ENCODE assay signal across 8 cellular contexts in genomic region chr6:33289784-33290315, GRCh38. TPM values are rescaled to one million over a fixed set of nuclear protein-coding genes. Genes with fewer than 3 reads are reported as not detected.
DNase-seq lines count a peak whose midpoint lies in the region; ATAC-seq and TF ChIP-seq lines count a peak whose summit lies in the region.

No MANE protein-coding gene starts in this region.

- ATAC-seq in activated CD8-positive, alpha-beta T cell treated with anti-CD3 and anti-CD28 coated beads, Interleukin-2, amount 10 ng/mL, durations not matched to agents 7 days and 5 days, result peak; percentile 21
- no peak for ATAC-seq in sciatic nerve

- H3K4me1 Mint-ChIP-seq in activated CD8-positive, alpha-beta T cell treated with anti-CD3 and anti-CD28 coated beads, Interleukin-2, amount 10 ng/mL, durations not matched to agents 7 days and 5 days (ENCODE audit: low read depth), result peaks cover 46% of the 10 kb centered on the region

- H3K4me2 ChIP-seq in BLaER1 treated with 17β-estradiol and CSF1 and Interleukin-3, amounts not matched to agents 10 nM and 100 nM, result peak overlapping the region; percentile 87 to 100 (median 96)

- H3K27me3 Mint-ChIP-seq in activated CD8-positive, alpha-beta T cell treated with anti-CD3 and anti-CD28 coated beads, Interleukin-2, amount 10 ng/mL, durations not matched to agents 7 days and 5 days (ENCODE audit: low read depth), result no peaks in the 10 kb centered on the region

- H3K4me3 ChIP-seq in BLaER1 treated with 17β-estradiol and CSF1 and Interleukin-3, amounts not matched to agents 10 nM and 100 nM, result peak overlapping the region; percentile 73 to 91 (median 82)
- peak overlapping the region; percentile 79 for H3K4me3 ChIP-seq in HEK293 (ENCODE audit: low read depth, low read length)
- H3K4me3 ChIP-seq in iPS-18c (ENCODE audit: insufficient read depth, low read depth, low read length), result peak overlapping the region; percentile 82
- peak overlapping the region; percentile 86 for H3K4me3 ChIP-seq in suprapubic skin

- no peaks in the 10 kb centered on the region for H3K9me3 Mint-ChIP-seq in activated CD8-positive, alpha-beta T cell treated with anti-CD3 and anti-CD28 coated beads, Interleukin-2, amount 10 ng/mL, durations not matched to agents 7 days and 5 days (ENCODE audit: insufficient read depth)

- TF ChIP-seq EP300 in suprapubic skin (IDR thresholded peaks at IDR 0.05), result no peak

- intact Hi-C loops in sciatic nerve (cut with DNase I), result no loop called here

- peaks cover 27 to 70% (median 39%) of the 10 kb centered on the region in 10 experiments for H3K4me1 ChIP-seq in BLaER1 treated with 17β-estradiol and CSF1 and Interleukin-3, amounts not matched to agents 10 nM and 100 nM
- H3K4me1 ChIP-seq in HEK293 (ENCODE audit: control insufficient read depth, insufficient read depth, low read length) (peaks cover 11% of the 10 kb centered on the region; the same call in 1 of the 2 replicates), suprapubic skin (peaks cover 25% of the 10 kb centered on the region)

- peaks cover 0 to 55% (median 28%) of the 10 kb centered on the region in 11 experiments; a peak in 16 of 22 replicates for H4K20me1 ChIP-seq in BLaER1 treated with 17β-estradiol and CSF1 and Interleukin-3, amounts not matched to agents 10 nM and 100 nM

- POLR2A ChIA-PET in HEK293 (lab: Yijun Ruan, JAX), result interaction anchor here (0.9 to 7.5 kb wide), 11 partner anchors 9 to 319 kb away, joined by 3 to 92 read pairs (median 9); partner anchors contain the start of genes B3GALT4, RGL2, RPS18 and VPS52
- POLR2A ChIA-PET in activated CD8-positive, alpha-beta T cell treated with anti-CD3 and anti-CD28 coated beads, Interleukin-2, amount 10 ng/mL, durations not matched to agents 7 days and 5 days (lab: Charles Lee), result interaction anchor here (0.6 to 3.4 kb wide), 11 partner anchors 8 to 318 kb away, joined by 3 to 50 read pairs (median 7); partner anchors contain the start of genes B3GALT4, CUTA, HLA-DPB1 and RGL2

- H3K36me3 Mint-ChIP-seq in activated CD8-positive, alpha-beta T cell treated with anti-CD3 and anti-CD28 coated beads, Interleukin-2, amount 10 ng/mL, durations not matched to agents 7 days and 5 days (ENCODE audit: low read depth), result peaks cover 61% of the 10 kb centered on the region

- TF ChIP-seq POLR2A in suprapubic skin (IDR thresholded peaks at IDR 0.05), result no peak

- H3K9me3 ChIP-seq in BLaER1 treated with 17β-estradiol and CSF1 and Interleukin-3, amounts not matched to agents 10 nM and 100 nM (replicated peaks in 1 of 11), result no peaks in the 10 kb centered on the region
- H3K9me3 ChIP-seq in HEK293 (ENCODE audit: control insufficient read depth, insufficient read depth, low read depth, low read length) (no peaks in the 10 kb centered on the region), iPS-18c (ENCODE audit: control insufficient read depth, insufficient read depth, low read length) (no peaks in the 10 kb centered on the region), suprapubic skin (no peaks in the 10 kb centered on the region)

- no peak for DNase-seq in activated CD8-positive, alpha-beta T cell treated with anti-CD3 and anti-CD28 coated beads, Interleukin-2, amount 10 ng/mL, durations not matched to agents 7 days and 5 days
- DNase-seq in suprapubic skin (ENCODE audit: low spot score in 2 of 2), result no peak
- DNase-seq in sciatic nerve (ENCODE audit: low spot score), result no peak
- no peak for DNase-seq in NCI-H2171 (lab: John Stamatoyannopoulos, UW)
- DNase-seq in activated CD4-positive, CD25-positive, alpha-beta regulatory T cell treated with anti-CD3 and anti-CD28 coated beads, Interleukin-2, amount 50 U/mL, for 72 hours, result no peak

- H3K4me3 Mint-ChIP-seq in activated CD8-positive, alpha-beta T cell treated with anti-CD3 and anti-CD28 coated beads, Interleukin-2, amount 10 ng/mL, durations not matched to agents 7 days and 5 days, result peak overlapping the region; percentile 97

- CTCF ChIA-PET in HEK293 (lab: Yijun Ruan, JAX), result interaction anchor here (0.6 to 3.6 kb wide), 6 partner anchors 9 to 136 kb away, joined by 3 to 33 read pairs (median 9); partner anchors contain the start of genes B3GALT4, RGL2, RPS18 and VPS52
- CTCF ChIA-PET in activated CD8-positive, alpha-beta T cell treated with anti-CD3 and anti-CD28 coated beads, Interleukin-2, amount 10 ng/mL, durations not matched to agents 7 days and 5 days (lab: Charles Lee), result interaction anchor here (0.8 to 3.3 kb wide), 12 partner anchors 9 to 164 kb away, joined by 3 to 28 read pairs (median 3); partner anchors contain the start of genes B3GALT4, RGL2, RPS18 and VPS52

- peaks cover 69 to 79% (median 73%) of the 10 kb centered on the region in 11 experiments for H3K36me3 ChIP-seq in BLaER1 treated with 17β-estradiol and CSF1 and Interleukin-3, amounts not matched to agents 10 nM and 100 nM
- H3K36me3 ChIP-seq in HEK293 (ENCODE audit: control insufficient read depth in 2 of 2, insufficient read depth in 1 of 2, low read length in 2 of 2) (peaks cover 4 to 70% of the 10 kb centered on the region in 2 experiments), suprapubic skin (peaks cover 64% of the 10 kb centered on the region)

- peak overlapping the region; percentile 81 to 90 (median 86) for H3K9ac ChIP-seq in BLaER1 treated with 17β-estradiol and CSF1 and Interleukin-3, amounts not matched to agents 10 nM and 100 nM

- no peaks in the 10 kb centered on the region for H3K27me3 ChIP-seq in BLaER1 treated with 17β-estradiol and CSF1 and Interleukin-3, amounts not matched to agents 10 nM and 100 nM
- no peaks in the 10 kb centered on the region for H3K27me3 ChIP-seq in suprapubic skin

- peak overlapping the region; percentile 57 to 85 (median 75); a peak in 21 of 22 replicates for H3K27ac ChIP-seq in BLaER1 treated with 17β-estradiol and CSF1 and Interleukin-3, amounts not matched to agents 10 nM and 100 nM
- peak overlapping the region; percentile 20; the same call in 1 of the 2 replicates for H3K27ac ChIP-seq in HEK293 (ENCODE audit: extremely low read depth, low read depth, low read length)
- H3K27ac ChIP-seq in suprapubic skin, result peak overlapping the region; percentile 77

- 5% methylated on average over 14 of the region's 14 CpGs for WGBS in suprapubic skin

- H3K27ac Mint-ChIP-seq in activated CD8-positive, alpha-beta T cell treated with anti-CD3 and anti-CD28 coated beads, Interleukin-2, amount 10 ng/mL, durations not matched to agents 7 days and 5 days, result peak overlapping the region; percentile 87

- TF ChIP-seq CTCF in HEK293 (tag by site-specific recombination; IDR thresholded peaks at IDR 0.05), result no peak
- no peak for TF ChIP-seq CTCF in suprapubic skin (IDR thresholded peaks at IDR 0.05)

TF ChIP-seq in HEK293, 187 proteins besides CTCF, POLR2A, EP300 and RAD21:
- TF ChIP-seq ZBTB20 (tag by site-specific recombination; IDR thresholded peaks at IDR 0.05) (no peak), BCL11B (tag by site-specific recombination; IDR thresholded peaks at IDR 0.05; ENCODE audit: low read depth) (no peak), ZNF514 (tag by site-specific recombination; IDR thresholded peaks at IDR 0.05) (no peak), ZNF548 (tag by site-specific recombination; IDR thresholded peaks at IDR 0.05) (no peak), MYNN (tag by site-specific recombination; IDR thresholded peaks at IDR 0.05; ENCODE audit: borderline replicate concordance) (no peak), ZNF211 (tag by site-specific recombination; IDR thresholded peaks at IDR 0.05; ENCODE audit: low read depth) (no peak), ZNF2 (tag by site-specific recombination; IDR thresholded peaks at IDR 0.05) (0 out of 2 replicates have a peak, but pooled peaks have one; percentile 4), ZNF76 (tag by site-specific recombination; IDR thresholded peaks at IDR 0.05; ENCODE audit: borderline replicate concordance, low read depth) (no peak), ZNF202 (tag by site-specific recombination; IDR thresholded peaks at IDR 0.05; ENCODE audit: borderline replicate concordance) (no peak), ZEB2 (tag by site-specific recombination; IDR thresholded peaks at IDR 0.05) (0 out of 2 replicates have a peak, but pooled peaks have one; percentile 1), ZNF394 (tag by site-specific recombination; IDR thresholded peaks at IDR 0.05; ENCODE audit: borderline replicate concordance) (0 out of 2 replicates have a peak, but pooled peaks have one; percentile 6), ZNF654 (tag by site-specific recombination; IDR thresholded peaks at IDR 0.05; ENCODE audit: low read depth) (no peak), ZNF324 (tag by site-specific recombination; IDR thresholded peaks at IDR 0.05) (no peak), GLI4 (tag by site-specific recombination; IDR thresholded peaks at IDR 0.05) (no peak), MEIS1 (CRISPR knock-in tag; IDR thresholded peaks at IDR 0.05; ENCODE audit: borderline replicate concordance) (no peak)

RNA-seq across cellular contexts. Expression of gene PFDN6, which starts 0.4 kb away (rescaled TPM):
- total RNA-seq in activated CD8-positive, alpha-beta T cell treated with anti-CD3 and anti-CD28 coated beads, Interleukin-2, amount 10 ng/mL, durations not matched to agents 7 days and 5 days, result 10 to 100 TPM; 72.0 to 78.4 TPM
- total RNA-seq in suprapubic skin (10 to 100 TPM; 20.5 to 31.5 (median 22.3) TPM), sciatic nerve (27.1 TPM)

RNA-seq across cellular contexts. Expression of gene WDR46, which starts 0.8 kb away (rescaled TPM):
- total RNA-seq in activated CD8-positive, alpha-beta T cell treated with anti-CD3 and anti-CD28 coated beads, Interleukin-2, amount 10 ng/mL, durations not matched to agents 7 days and 5 days, result 10 to 100 TPM; 66.7 to 68.9 TPM
- total RNA-seq in suprapubic skin (10 to 100 TPM; 41.3 to 67.2 (median 50.2) TPM), sciatic nerve (32.4 TPM)

RNA-seq across cellular contexts. Expression of gene RGL2, which starts 8.9 kb away (rescaled TPM):
- 10 to 100 TPM; 50.8 to 58.2 TPM for total RNA-seq in activated CD8-positive, alpha-beta T cell treated with anti-CD3 and anti-CD28 coated beads, Interleukin-2, amount 10 ng/mL, durations not matched to agents 7 days and 5 days
- total RNA-seq in suprapubic skin, result 100 to 1,000 TPM in 1 of 4 donors, 10 to 100 TPM in 3; 80.8 to 118 (median 96.6) TPM
- total RNA-seq in sciatic nerve, result 83.5 TPM

RNA-seq across cellular contexts. Expression of gene B3GALT4, which starts 12.9 kb away (rescaled TPM):
- total RNA-seq in activated CD8-positive, alpha-beta T cell treated with anti-CD3 and anti-CD28 coated beads, Interleukin-2, amount 10 ng/mL, durations not matched to agents 7 days and 5 days, result 10 to 100 TPM; 12.2 to 12.8 TPM
- total RNA-seq in suprapubic skin (10 to 100 TPM; 16.6 to 26.2 (median 18.2) TPM), sciatic nerve (14.8 TPM)

RNA-seq across cellular contexts. Expression of gene RPS18, which starts 18.0 kb away (rescaled TPM):
- 1,000 to 10,000 TPM; 2,792 to 2,813 TPM for total RNA-seq in activated CD8-positive, alpha-beta T cell treated with anti-CD3 and anti-CD28 coated beads, Interleukin-2, amount 10 ng/mL, durations not matched to agents 7 days and 5 days
- 1,000 to 10,000 TPM; 2,261 to 4,381 (median 4,042) TPM for total RNA-seq in suprapubic skin
- total RNA-seq in sciatic nerve, result 1,733 TPM

Comparison
In these comparisons a context has a peak if more than half of its experiments do, and no peak if none do; other contexts are left out.
1. H3K27ac ChIP-seq: peak in every context shown above with its lines; median percentile 77 in suprapubic skin; 75 in BLaER1 treated with 17β-estradiol and CSF1 and Interleukin-3, amounts not matched to agents 10 nM and 100 nM; 20 in HEK293.